19 cellular contexts compared by ENCODE assay signal in the genomic region with DNA sequence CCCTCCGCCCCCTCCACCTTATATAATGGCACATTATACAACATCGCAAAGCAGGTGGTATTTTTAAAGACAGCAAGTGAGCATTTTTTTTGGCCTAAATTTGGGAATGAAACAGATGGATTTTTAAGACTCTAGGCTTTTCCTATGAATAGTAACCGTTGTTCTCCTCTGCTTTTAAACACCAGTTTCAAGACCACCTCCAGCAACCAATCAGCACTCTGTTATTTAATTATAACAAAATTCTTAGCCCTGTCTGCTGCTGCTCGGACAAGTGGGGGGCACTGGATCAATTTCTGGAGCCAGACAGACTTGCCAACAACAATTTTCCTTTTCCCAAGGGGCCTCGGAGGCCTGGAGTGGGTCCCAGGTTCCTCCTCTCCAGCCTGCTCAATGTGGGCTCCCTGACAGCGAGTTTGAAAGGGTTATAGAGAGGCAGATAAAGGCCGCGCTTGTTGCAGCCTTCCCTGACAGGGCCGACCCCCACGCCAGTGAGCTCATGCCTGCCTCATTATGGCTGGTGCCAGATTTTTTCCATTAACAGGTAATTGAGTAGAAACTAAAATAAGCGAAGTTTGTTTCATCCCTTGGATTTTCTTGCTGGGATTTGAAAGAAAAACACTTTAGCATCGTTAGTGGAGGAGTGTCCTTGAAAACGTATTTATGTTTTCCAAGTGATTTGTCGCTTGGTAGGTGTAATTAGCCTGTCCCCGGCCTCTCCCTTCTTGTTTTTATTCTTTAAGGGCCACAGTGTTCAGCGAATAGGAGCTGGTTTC.
DNase-seq lines count a peak whose midpoint lies in the region; ATAC-seq, FAIRE-seq and TF ChIP-seq lines count a peak whose summit lies in the region.
"Had no signal": no experiment of that assay in that cellular context is flagged by ENCODE, and none has a peak within 500 bp of the region (broad histone marks: within the 10 kb centered on the region; RNA-seq: fewer than 3 reads in every experiment).

No MANE protein-coding gene starts in this region.

- POLR2A ChIA-PET in HepG2 (lab: Yijun Ruan, JAX) = no interaction called here
- POLR2A ChIA-PET in PC-3 (lab: Charles Lee; ENCODE audit: unreplicated experiment) = no interaction called here

- intact Hi-C loops in HepG2 (cut with micrococcal nuclease; ENCODE audit: unreplicated experiment) (no loop called here), right lobe of liver (cut with DNase I) (no loop called here), esophagus muscularis mucosa (cut with DNase I) (no loop called here), PC-3 (cut with micrococcal nuclease) (no loop called here), esophagus squamous epithelium (cut with DNase I) (no loop called here)

- in situ Hi-C loops in HepG2 (cut with HindIII; ENCODE audit: extremely low pct_ligation_motif_present, low pct_unique_long_range_greater_than_20kb) = no loop called here

- no peak overlapping the region for H3K4me2 ChIP-seq in HepG2 (ENCODE audit: low read depth, low read length)
- H3K4me2 ChIP-seq in PC-3 (ENCODE audit: low read length) = no peak overlapping the region

- WGBS in HepG2 (ENCODE audit: low lambda C conversion rate) = 47% methylated on average over 16 of the region's 16 CpGs
- 68% methylated on average over 14 of the region's 16 CpGs for WGBS in right lobe of liver (ENCODE audit: insufficient coverage, low coverage, low lambda C conversion rate, missing lambda C conversion rate)
- WGBS in esophagus muscularis mucosa = 67% methylated on average over 16 of the region's 16 CpGs
- WGBS in esophagus squamous epithelium, 2 donors = 67 to 75% methylated on average over 13 to 15 of the region's 16 CpGs

- TF ChIP-seq CTCF in HepG2 (CRISPR knock-in tag; IDR thresholded peaks at IDR 0.05) (no peak), right lobe of liver (IDR thresholded peaks at IDR 0.05) (no peak), esophagus muscularis mucosa (IDR thresholded peaks at IDR 0.05) (no peak), mesothelial cell of epicardium (IDR thresholded peaks at IDR 0.05; ENCODE audit: unreplicated experiment) (no peak), PC-3 (conservative IDR thresholded peaks at IDR 0.05; ENCODE audit: low read depth, low read length) (no peak), type B pancreatic cell (conservative IDR thresholded peaks at IDR 0.05) (no peak), esophagus squamous epithelium (IDR thresholded peaks at IDR 0.05) (no peak)

- no TSS peak for BruUV-seq in HepG2 (replicated peaks; lab: Mats Ljungman, UMichigan)
- BruUV-seq in PC-3 (replicated peaks; lab: Mats Ljungman, UMichigan) = no TSS peak

- H3K27me3 ChIP-seq in HepG2 (ENCODE audit: control insufficient read depth in 1 of 2, insufficient read depth in 2 of 2, low read length in 2 of 2) (peaks cover 0 to 11% of the 10 kb centered on the region in 2 experiments; a peak in 1 of 5 replicates), right lobe of liver (no peaks in the 10 kb centered on the region), esophagus muscularis mucosa (no peaks in the 10 kb centered on the region), PC-3 (ENCODE audit: low read length) (no peaks in the 10 kb centered on the region), esophagus squamous epithelium (no peaks in the 10 kb centered on the region)
- H3K27me3 ChIP-seq: spleen had no signal

- H3K9ac ChIP-seq in HepG2 (ENCODE audit: insufficient read depth, low read depth, low read length) (no peak overlapping the region), PC-3 (ENCODE audit: low read length) (no peak overlapping the region)

- FAIRE-seq in HepG2 (lab: Jason Lieb, UNC) = no peak
- FAIRE-seq: bronchial epithelial cell, H54 had no signal

- ATAC-seq in HepG2 (peak; percentile 18; the same call in 1 of the 3 replicates), right lobe of liver (no peak), PC-3 (no peak), HG03565 (IDR thresholded peaks at IDR 0.05; ENCODE audit: unreplicated experiment) (no peak)

- H3K36me3 ChIP-seq in HepG2 (replicated peaks in 1 of 2; ENCODE audit: control insufficient read depth in 1 of 2, insufficient read depth in 2 of 2, low read length in 2 of 2) (no peaks in the 10 kb centered on the region), right lobe of liver (no peaks in the 10 kb centered on the region), esophagus muscularis mucosa (no peaks in the 10 kb centered on the region), PC-3 (ENCODE audit: low read depth, low read length) (no peaks in the 10 kb centered on the region), esophagus squamous epithelium (no peaks in the 10 kb centered on the region)
- H3K36me3 ChIP-seq: spleen had no signal

- peak overlapping the region; percentile 78 for H3K27ac Mint-ChIP-seq in mesothelial cell of epicardium
- no peak overlapping the region for H3K27ac Mint-ChIP-seq in type B pancreatic cell
- H3K27ac Mint-ChIP-seq: activated naive CD4-positive, alpha-beta T cell treated with anti-CD3 and anti-CD28 coated beads, Interleukin-2, amount 10 ng/mL, durations not matched to agents 7 days and 5 days; CD4-positive, alpha-beta T cell; IgD-negative memory B cell had no signal

- H3K9me3 Mint-ChIP-seq in mesothelial cell of epicardium (no peaks in the 10 kb centered on the region), type B pancreatic cell (no peaks in the 10 kb centered on the region)
- H3K9me3 Mint-ChIP-seq: activated naive CD4-positive, alpha-beta T cell treated with anti-CD3 and anti-CD28 coated beads, Interleukin-2, amount 10 ng/mL, durations not matched to agents 7 days and 5 days; CD4-positive, alpha-beta T cell had no signal

- H3K27ac ChIP-seq in HepG2 (ENCODE audit: extremely low read length, insufficient read depth, low read length) (no peak overlapping the region), right lobe of liver (no peak overlapping the region), esophagus muscularis mucosa (replicated peaks in 1 of 4) (no peak overlapping the region), PC-3 (ENCODE audit: low read length) (no peak overlapping the region), esophagus squamous epithelium (no peak overlapping the region)
- H3K27ac ChIP-seq: spleen had no signal

- H3K36me3 Mint-ChIP-seq in mesothelial cell of epicardium (no peaks in the 10 kb centered on the region), type B pancreatic cell (no peaks in the 10 kb centered on the region)
- H3K36me3 Mint-ChIP-seq: activated naive CD4-positive, alpha-beta T cell treated with anti-CD3 and anti-CD28 coated beads, Interleukin-2, amount 10 ng/mL, durations not matched to agents 7 days and 5 days; IgD-negative memory B cell had no signal

- H4K20me1 ChIP-seq in HepG2 (ENCODE audit: insufficient read depth, low read length) (no peaks in the 10 kb centered on the region), PC-3 (ENCODE audit: low read length) (no peaks in the 10 kb centered on the region)

- H3K9me2 ChIP-seq in PC-3 (replicated peaks; ENCODE audit: low read length) = no peaks in the 10 kb centered on the region

- CTCF ChIA-PET in HepG2 (lab: Yijun Ruan, JAX; ENCODE audit: low intra/inter-chr PET ratio, low total read pairs) (no interaction called here), PC-3 (lab: Charles Lee) (no interaction called here)

- no peak for TF ChIP-seq POLR2A in HepG2 (IDR thresholded peaks at IDR 0.05; ENCODE audit: insufficient read depth in 1 of 2, low read depth in 2 of 2, low read length in 2 of 2)
- TF ChIP-seq POLR2A in right lobe of liver (IDR thresholded peaks at IDR 0.05) = no peak
- TF ChIP-seq POLR2A in esophagus muscularis mucosa (IDR thresholded peaks at IDR 0.05; ENCODE audit: low read depth) = no peak
- TF ChIP-seq POLR2A in esophagus squamous epithelium (IDR thresholded peaks at IDR 0.05) = no peak

- DNase-seq in HepG2 (ENCODE audit: low spot score) (no peak), right lobe of liver (no peak), esophagus muscularis mucosa (ENCODE audit: extremely low spot score) (peak; percentile 72), mesothelial cell of epicardium (ENCODE audit: low spot score in 2 of 2, unreplicated experiment in 2 of 2) (no peak), PC-3 (no peak), type B pancreatic cell (ENCODE audit: extremely low spot score, unreplicated experiment) (no peak), esophagus squamous epithelium (lab: John Stamatoyannopoulos, UW) (no peak)
- DNase-seq: activated CD4-positive, alpha-beta T cell treated with anti-CD3 and anti-CD28 coated beads for 4 hours; activated naive CD4-positive, alpha-beta T cell treated with anti-CD3 and anti-CD28 coated beads, Interleukin-2, amount 10 ng/mL, durations not matched to agents 7 days and 5 days; CD4-positive, alpha-beta T cell; EL; foreskin fibroblast; SIG-M5; spleen; stimulated activated naive CD4-positive, alpha-beta T cell had no signal

- H3K4me1 ChIP-seq in HepG2 (ENCODE audit: insufficient read depth, low read length) (peaks cover 7% of the 10 kb centered on the region; the same call in 1 of the 2 replicates), right lobe of liver (no peaks in the 10 kb centered on the region), esophagus muscularis mucosa (peaks cover 0 to 20% (median 6%) of the 10 kb centered on the region in 4 donors), PC-3 (ENCODE audit: insufficient read depth, low read length) (no peaks in the 10 kb centered on the region), esophagus squamous epithelium (no peaks in the 10 kb centered on the region)

- H3K4me3 ChIP-seq in HepG2 (replicated peaks in 1 of 3; ENCODE audit: insufficient read depth in 1 of 3, low read depth in 2 of 3, low read length in 3 of 3) = no peak overlapping the region
- H3K4me3 ChIP-seq in right lobe of liver = no peak overlapping the region
- no peak overlapping the region for H3K4me3 ChIP-seq in esophagus muscularis mucosa
- H3K4me3 ChIP-seq in PC-3 (ENCODE audit: low read length) = no peak overlapping the region
- no peak overlapping the region for H3K4me3 ChIP-seq in esophagus squamous epithelium
- H3K4me3 ChIP-seq: spleen had no signal

- H3K9me3 ChIP-seq in HepG2 (ENCODE audit: low read length) (no peaks in the 10 kb centered on the region), right lobe of liver (no peaks in the 10 kb centered on the region), esophagus muscularis mucosa (no peaks in the 10 kb centered on the region), PC-3 (ENCODE audit: low read length) (no peaks in the 10 kb centered on the region), esophagus squamous epithelium (no peaks in the 10 kb centered on the region)
- H3K9me3 ChIP-seq: spleen had no signal

- H2AFZ ChIP-seq in HepG2 (ENCODE audit: low read length) (no peak overlapping the region), PC-3 (ENCODE audit: low read length) (no peak overlapping the region)

- H3K4me1 Mint-ChIP-seq in mesothelial cell of epicardium (peaks cover 44% of the 10 kb centered on the region), type B pancreatic cell (ENCODE audit: unreplicated experiment) (peaks cover 23% of the 10 kb centered on the region)
- H3K4me1 Mint-ChIP-seq: activated naive CD4-positive, alpha-beta T cell treated with anti-CD3 and anti-CD28 coated beads, Interleukin-2, amount 10 ng/mL, durations not matched to agents 7 days and 5 days; IgD-negative memory B cell had no signal

- H3K4me3 Mint-ChIP-seq in mesothelial cell of epicardium (no peak overlapping the region), type B pancreatic cell (no peak overlapping the region)
- H3K4me3 Mint-ChIP-seq: activated naive CD4-positive, alpha-beta T cell treated with anti-CD3 and anti-CD28 coated beads, Interleukin-2, amount 10 ng/mL, durations not matched to agents 7 days and 5 days; CD4-positive, alpha-beta T cell; IgD-negative memory B cell had no signal

- no peaks in the 10 kb centered on the region for H3K27me3 Mint-ChIP-seq in mesothelial cell of epicardium (ENCODE audit: low read depth)
- no peaks in the 10 kb centered on the region for H3K27me3 Mint-ChIP-seq in type B pancreatic cell
- H3K27me3 Mint-ChIP-seq: activated naive CD4-positive, alpha-beta T cell treated with anti-CD3 and anti-CD28 coated beads, Interleukin-2, amount 10 ng/mL, durations not matched to agents 7 days and 5 days; CD4-positive, alpha-beta T cell had no signal

- H3K79me2 ChIP-seq in HepG2 (ENCODE audit: insufficient read depth, low read length) = no peaks in the 10 kb centered on the region
- H3K79me2 ChIP-seq in PC-3 (ENCODE audit: low read length) = no peaks in the 10 kb centered on the region

- H3F3A ChIP-seq in PC-3 (ENCODE audit: low read length, unreplicated experiment) = no peaks in the 10 kb centered on the region

- TF ChIP-seq EP300 in HepG2 (IDR thresholded peaks at IDR 0.05; ENCODE audit: low read depth in 2 of 2, low read length in 2 of 2) (no peak), HepG2 (CRISPR knock-in tag; IDR thresholded peaks at IDR 0.05; ENCODE audit: borderline replicate concordance) (no peak), esophagus muscularis mucosa (IDR thresholded peaks at IDR 0.05) (no peak)

- TF ChIP-seq RAD21 in HepG2 (CRISPR knock-in tag; IDR thresholded peaks at IDR 0.05) = no peak
